ENCODE assay signal across 8 cellular contexts in the genomic region with DNA sequence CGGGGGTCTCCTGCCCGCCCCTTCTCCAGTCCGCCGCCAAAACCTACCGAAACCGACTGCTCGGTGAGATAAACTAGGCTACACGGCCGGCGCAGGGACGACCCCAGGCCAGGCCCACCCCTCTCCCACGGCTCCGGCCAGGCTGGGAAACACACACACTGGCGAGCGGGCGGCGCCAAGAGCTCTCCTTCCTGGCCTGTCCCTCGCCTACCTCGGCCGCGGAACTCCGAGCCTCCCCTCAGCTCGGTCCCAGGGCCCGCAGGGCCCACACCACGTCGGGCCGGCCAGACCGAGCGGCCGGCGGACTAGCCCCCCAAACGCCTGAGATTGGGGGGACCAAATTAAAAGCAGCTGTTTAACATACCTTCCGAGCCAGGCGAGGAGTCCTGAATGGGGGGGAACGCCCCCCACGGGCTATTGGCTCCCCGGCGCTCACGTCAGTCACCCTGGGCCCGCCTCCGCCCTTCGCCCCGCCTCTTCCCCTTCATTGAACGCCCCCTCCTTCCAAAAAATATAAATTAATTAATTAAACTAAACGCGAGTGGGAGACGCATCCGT. TPM values are rescaled to one million over a fixed set of nuclear protein-coding genes. Genes with fewer than 3 reads are reported as not detected.
DNase-seq lines count a peak whose midpoint lies in the region; ATAC-seq, FAIRE-seq and TF ChIP-seq lines count a peak whose summit lies in the region.

No MANE protein-coding gene starts in this region.

- ATAC-seq in A549 (peak in 1 of 2 experiments; percentile 28; a peak in 3 of 6 replicates), HG03108 (IDR thresholded peaks at IDR 0.05; ENCODE audit: unreplicated experiment) (no peak)

- H3K4me3 ChIP-seq in A549 (peak overlapping the region; percentile 74), kidney epithelial cell (ENCODE audit: low read depth, low read length) (peak overlapping the region; percentile 68)

- H3K36me3 ChIP-seq in kidney epithelial cell (ENCODE audit: control insufficient read depth, insufficient read depth, low read length), result no peaks in the 10 kb centered on the region

- H3K4me1 ChIP-seq in A549, result peaks cover 15% of the 10 kb centered on the region

- no peaks in the 10 kb centered on the region for H3K9me3 Mint-ChIP-seq in chondrocyte (ENCODE audit: low read depth)

- DNase-seq in A549 (ENCODE audit: low read depth in 1 of 2, low spot score in 1 of 2) (peak; percentile 80 to 92), GM20000 (ENCODE audit: low spot score) (peak; percentile 88), NCI-H446 (lab: John Stamatoyannopoulos, UW) (peak; percentile 41 to 53), chondrocyte (ENCODE audit: low spot score) (peak; percentile 93), kidney epithelial cell (ENCODE audit: low read depth) (no peak)
- peak; percentile 87 to 89 for DNase-seq in activated CD4-positive, alpha-beta T cell treated with anti-CD3 and anti-CD28 coated beads for 4 hours
- peak; percentile 73 to 84 for DNase-seq in stimulated activated CD4-positive, alpha-beta T cell treated with anti-CD3 and anti-CD28 coated beads, Interleukin-15, amount 100 ng/mL, for 1 hour (ENCODE audit: low read depth in 1 of 2, low spot score in 1 of 2)

- TF ChIP-seq CTCF in A549 (IDR thresholded peaks at IDR 0.05), result no peak
- TF ChIP-seq CTCF in GM20000 (IDR thresholded peaks at IDR 0.05; ENCODE audit: extremely low read depth, missing control alignments), result no peak
- TF ChIP-seq CTCF in chondrocyte (IDR thresholded peaks at IDR 0.05), result peak; percentile 10
- TF ChIP-seq CTCF in kidney epithelial cell (IDR thresholded peaks at IDR 0.05; ENCODE audit: insufficient read depth, low read length, poor library complexity, severe bottlenecking), result no peak

- peak overlapping the region; percentile 92 for H3K27ac ChIP-seq in A549

- H3K4me3 Mint-ChIP-seq in chondrocyte (ENCODE audit: unreplicated experiment), result peak overlapping the region; percentile 77

- no peak for TF ChIP-seq RAD21 in A549 (conservative IDR thresholded peaks at IDR 0.05 in 1 of 2, IDR thresholded peaks at IDR 0.05 in 1 of 2)

- H3K4me1 Mint-ChIP-seq in chondrocyte (ENCODE audit: low read depth), result peaks cover 28% of the 10 kb centered on the region

- no peaks in the 10 kb centered on the region for H3K27me3 ChIP-seq in kidney epithelial cell (ENCODE audit: control insufficient read depth, insufficient read depth, low read length)

- CTCF ChIA-PET in A549 (lab: Yijun Ruan, JAX), result interaction anchor here (0.6 to 7.0 kb wide), 11 partner anchors 8 to 192 kb away, joined by 3 to 49 read pairs (median 5); partner anchors contain the start of genes MAN2C1 and SNX33

- under 1% methylated on average over 42 of the region's 48 CpGs for WGBS in A549 (ENCODE audit: missing lambda C conversion rate)

- H3K36me3 Mint-ChIP-seq in chondrocyte (ENCODE audit: low read depth), result no peaks in the 10 kb centered on the region

- peak overlapping the region; percentile 87 for H3K4me2 ChIP-seq in A549

- no peak for FAIRE-seq in A549 (lab: Jason Lieb, UNC)

- no peak for TF ChIP-seq EP300 in A549 (IDR thresholded peaks at IDR 0.05)

- no peak for TF ChIP-seq POLR2A in A549 (IDR thresholded peaks at IDR 0.05; ENCODE audit: low read length)

- H3K27me3 Mint-ChIP-seq in chondrocyte (ENCODE audit: low read depth), result no peaks in the 10 kb centered on the region

- POLR2A ChIA-PET in A549 (lab: Yijun Ruan, JAX), result interaction anchor here (0.5 to 7.3 kb wide), 10 partner anchors 11 to 192 kb away, joined by 3 to 148 read pairs (median 6); partner anchors contain the start of genes IMP3, MAN2C1, PTPN9 and SNUPN

- H3K9me3 ChIP-seq in A549, result no peaks in the 10 kb centered on the region

- peak overlapping the region; percentile 96 for H3K27ac Mint-ChIP-seq in chondrocyte (ENCODE audit: unreplicated experiment)

TF ChIP-seq in A549, 52 proteins besides CTCF, POLR2A, EP300 and RAD21:
- TF ChIP-seq ELK1 (IDR thresholded peaks at IDR 0.05; ENCODE audit: low read depth, low read length), result no peak
- TF ChIP-seq ZSCAN20 (CRISPR knock-in tag; IDR thresholded peaks at IDR 0.05), result no peak
- no peak for TF ChIP-seq KDM1A (IDR thresholded peaks at IDR 0.05; ENCODE audit: low read depth)
- TF ChIP-seq, protein P1, sequence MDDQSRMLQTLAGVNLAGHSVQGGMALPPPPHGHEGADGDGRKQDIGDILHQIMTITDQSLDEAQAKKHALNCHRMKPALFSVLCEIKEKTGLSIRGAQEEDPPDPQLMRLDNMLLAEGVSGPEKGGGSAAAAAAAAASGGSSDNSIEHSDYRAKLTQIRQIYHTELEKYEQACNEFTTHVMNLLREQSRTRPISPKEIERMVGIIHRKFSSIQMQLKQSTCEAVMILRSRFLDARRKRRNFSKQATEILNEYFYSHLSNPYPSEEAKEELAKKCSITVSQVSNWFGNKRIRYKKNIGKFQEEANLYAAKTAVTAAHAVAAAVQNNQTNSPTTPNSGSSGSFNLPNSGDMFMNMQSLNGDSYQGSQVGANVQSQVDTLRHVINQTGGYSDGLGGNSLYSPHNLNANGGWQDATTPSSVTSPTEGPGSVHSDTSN (IDR thresholded peaks at IDR 0.05), result peak; percentile 46; the same call in 1 of the 2 replicates
- TF ChIP-seq FOXS1 (CRISPR knock-in tag; IDR thresholded peaks at IDR 0.05), result no peak
- TF ChIP-seq POLR2AphosphoS2 (conservative IDR thresholded peaks at IDR 0.05; ENCODE audit: low read length), result peak; percentile 64
- TF ChIP-seq SREBF2 (IDR thresholded peaks at IDR 0.05), result no peak
- no peak for TF ChIP-seq NFE2L2 (conservative IDR thresholded peaks at IDR 0.05; ENCODE audit: low read length)
- no peak for TF ChIP-seq NPAS2 (CRISPR knock-in tag; IDR thresholded peaks at IDR 0.05; ENCODE audit: borderline replicate concordance)
- peak in 1 of 2 experiments; percentile 37; a peak in 2 of 5 replicates for TF ChIP-seq JUN (IDR thresholded peaks at IDR 0.05)
- no peak for TF ChIP-seq CHD2 (IDR thresholded peaks at IDR 0.05; ENCODE audit: low read length, partially characterized antibody)

RNA-seq across cellular contexts. Expression of gene SIN3A, which starts 4.0 kb away (rescaled TPM):
- 46.8 and 48.7 TPM in 2 replicates for polyA plus RNA-seq in A549 (2011; rRNA removed)
- polyA plus RNA-seq in A549 (2012; cell fraction: cytosol; rRNA removed), result 30.7 and 42.3 TPM in 2 replicates
- polyA plus RNA-seq in A549 (2012; cell fraction: nucleus; rRNA removed), result 57.9 and 65.8 TPM in 2 replicates
- 33.9 to 38.6 TPM (median 35.9 TPM) in 3 replicates for polyA plus RNA-seq in A549 (2017; fragmentation: RNase III; extraction: RNeasy Plus Mini Kit Qiagen cat#74134 plus additional on column Dnase treatment)
- polyA minus RNA-seq in A549 (2011; rRNA and poly(A)+ RNA removed), result 104 TPM in 2 replicates
- 39.3 to 50.9 TPM (median 44.9 TPM) in 3 replicates for total RNA-seq in chondrocyte
- 16.5 and 27.2 TPM in 2 replicates for total RNA-seq in kidney epithelial cell
